28 cellular contexts compared by ENCODE assay signal in the genomic region with DNA sequence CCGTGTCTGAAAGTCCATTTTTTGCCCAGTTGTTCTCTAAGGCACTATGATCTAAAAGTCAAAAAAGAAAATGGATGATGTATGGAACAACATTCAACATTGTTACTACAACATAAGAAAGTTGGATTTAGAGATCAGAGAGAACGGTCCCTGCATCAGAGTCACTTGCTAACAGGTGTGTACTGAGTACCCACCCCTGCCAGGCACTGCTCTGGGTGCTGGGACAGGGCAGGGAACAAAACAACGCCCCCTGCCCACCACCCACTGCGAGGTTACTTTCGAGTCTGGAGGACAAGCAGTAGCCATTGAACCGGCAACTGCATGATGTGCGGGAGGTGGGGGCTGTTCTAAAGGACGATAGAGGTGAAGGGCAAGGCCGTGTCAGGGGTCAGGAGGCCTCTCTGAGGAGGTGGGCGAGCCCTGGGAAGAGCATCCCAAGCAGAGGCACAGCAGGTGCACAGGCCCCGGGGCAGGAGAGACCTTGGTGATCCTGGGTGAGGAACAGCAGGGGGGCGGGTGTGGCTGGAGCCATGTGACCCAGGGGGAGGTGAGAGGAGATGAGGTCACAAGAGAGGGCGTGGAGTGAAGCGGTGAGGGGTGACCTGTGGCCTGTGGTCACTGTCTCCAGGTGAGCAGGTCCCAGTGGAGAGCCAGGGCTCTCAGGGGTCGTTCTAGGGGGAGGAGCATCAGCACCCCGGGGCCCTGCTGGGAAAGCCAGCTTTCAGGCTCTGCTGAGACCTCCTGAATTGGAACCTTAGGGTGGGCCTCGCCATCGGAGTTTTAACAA.
DNase-seq lines count a peak whose midpoint lies in the region; ATAC-seq and TF ChIP-seq lines count a peak whose summit lies in the region.
"Had no signal": no experiment of that assay in that cellular context is flagged by ENCODE, and none has a peak within 500 bp of the region (broad histone marks: within the 10 kb centered on the region; RNA-seq: fewer than 3 reads in every experiment).

No MANE protein-coding gene starts in this region.

- no peaks in the 10 kb centered on the region for H3K36me3 ChIP-seq in BLaER1
- no peaks in the 10 kb centered on the region for H3K36me3 ChIP-seq in CD4-positive, alpha-beta memory T cell (ENCODE audit: insufficient read depth, low read length)
- H3K36me3 ChIP-seq: BE2C, breast epithelium, left ventricle myocardium inferior, neutrophil, Peyer's patch, transverse colon had no signal

- CTCF ChIA-PET in activated B cell treated with CpG ODN at 0.5 μM for 24 hours (lab: Charles Lee), result no interaction called here
- CTCF ChIA-PET in CD4-positive, alpha-beta memory T cell (lab: Charles Lee; ENCODE audit: partially characterized antibody), result no interaction called here

- H3K9ac ChIP-seq in BLaER1, result no peak overlapping the region

- no peak overlapping the region for H3K27ac ChIP-seq in BLaER1
- no peak overlapping the region for H3K27ac ChIP-seq in CD4-positive, alpha-beta memory T cell (ENCODE audit: low read depth, low read length)
- H3K27ac ChIP-seq: breast epithelium, left ventricle myocardium inferior, neutrophil, Peyer's patch, transverse colon had no signal

- peaks cover 27% of the 10 kb centered on the region for H3K4me1 ChIP-seq in BLaER1
- H3K4me1 ChIP-seq in CD4-positive, alpha-beta memory T cell (ENCODE audit: insufficient read depth, low read length), result no peaks in the 10 kb centered on the region
- H3K4me1 ChIP-seq: breast epithelium, Peyer's patch, transverse colon had no signal

- H3K27me3 Mint-ChIP-seq in activated B cell treated with CpG ODN at 0.5 μM for 24 hours (no peaks in the 10 kb centered on the region), naive B cell (peaks cover 4 to 17% (median 8%) of the 10 kb centered on the region in 3 donors)
- H3K27me3 Mint-ChIP-seq in CD4-positive, alpha-beta memory T cell, result peaks cover 10 to 15% of the 10 kb centered on the region in 2 donors
- H3K27me3 Mint-ChIP-seq: progenitor cell of endocrine pancreas had no signal

- H3K4me3 ChIP-seq in BLaER1, result no peak overlapping the region
- H3K4me3 ChIP-seq in CD4-positive, alpha-beta memory T cell (ENCODE audit: low read length in 2 of 2), result no peak overlapping the region
- H3K4me3 ChIP-seq: breast epithelium, left ventricle myocardium inferior, Peyer's patch, transverse colon had no signal

- no peaks in the 10 kb centered on the region for H3K9me3 ChIP-seq in BLaER1
- no peaks in the 10 kb centered on the region for H3K9me3 ChIP-seq in CD4-positive, alpha-beta memory T cell (ENCODE audit: control insufficient read depth in 1 of 2, low read length in 2 of 2)
- H3K9me3 ChIP-seq: BE2C, breast epithelium, neutrophil, Peyer's patch, transverse colon had no signal

- no peaks in the 10 kb centered on the region for H4K20me1 ChIP-seq in BLaER1

- peak; percentile 58 for DNase-seq in GM13976 (ENCODE audit: low spot score)
- no peak for DNase-seq in activated B cell treated with CpG ODN at 0.5 μM for 24 hours
- peak; percentile 24 for DNase-seq in naive B cell
- no peak for DNase-seq in CD4-positive, alpha-beta memory T cell
- DNase-seq in NCI-H1417 treated with DMSO at 0.1 percent for 48 hours (lab: John Stamatoyannopoulos, UW), result no peak
- DNase-seq in NCI-H524 treated with DMSO at 0.1 percent for 48 hours (lab: John Stamatoyannopoulos, UW), result no peak
- DNase-seq: activated CD8-positive, alpha-beta T cell treated with anti-CD3 and anti-CD28 coated beads, Interleukin-2, amount 10 ng/mL, durations not matched to agents 7 days and 5 days; activated T-cell treated with anti-CD3 and anti-CD28 coated beads for 4 hours; anterior cingulate cortex; BE2C; DMS153; GOT3; KG1; left ventricle myocardium inferior; NCI-H1417; NCI-H2081 treated with DMSO at 0.1 percent for 48 hours; NCI-H2227 treated with DMSO at 0.1 percent for 48 hours; SHP77 treated with DMSO at 0.1 percent for 48 hours; stimulated activated CD4-positive, alpha-beta T cell treated with anti-CD3 and anti-CD28 coated beads, Interleukin-4, amount 100 ng/mL, for 1 hour; transverse colon had no signal

- intact Hi-C loops in activated B cell treated with CpG ODN at 0.5 μM for 24 hours (cut with micrococcal nuclease), result no loop called here
- intact Hi-C loops in CD4-positive, alpha-beta memory T cell (cut with micrococcal nuclease), result no loop called here

- H3K4me3 Mint-ChIP-seq in activated B cell treated with CpG ODN at 0.5 μM for 24 hours, result no peak overlapping the region
- peak overlapping the region in 5 of 8 donors; percentile 43 to 84 (median 47) for H3K4me3 Mint-ChIP-seq in naive B cell
- no peak overlapping the region for H3K4me3 Mint-ChIP-seq in CD4-positive, alpha-beta memory T cell
- H3K4me3 Mint-ChIP-seq: activated CD8-positive, alpha-beta T cell treated with anti-CD3 and anti-CD28 coated beads, Interleukin-2, amount 10 ng/mL, durations not matched to agents 7 days and 5 days had no signal

- POLR2A ChIA-PET in activated B cell treated with CpG ODN at 0.5 μM for 24 hours (lab: Charles Lee), result no interaction called here
- POLR2A ChIA-PET in CD4-positive, alpha-beta memory T cell (lab: Charles Lee; ENCODE audit: partially characterized antibody), result no interaction called here

- H3K4me1 Mint-ChIP-seq in activated B cell treated with CpG ODN at 0.5 μM for 24 hours, result peaks cover 32% of the 10 kb centered on the region
- H3K4me1 Mint-ChIP-seq in naive B cell, result peaks cover 27 to 41% (median 30%) of the 10 kb centered on the region in 3 donors
- no peaks in the 10 kb centered on the region for H3K4me1 Mint-ChIP-seq in CD4-positive, alpha-beta memory T cell

- no peaks in the 10 kb centered on the region for H3K27me3 ChIP-seq in BLaER1
- H3K27me3 ChIP-seq in CD4-positive, alpha-beta memory T cell (ENCODE audit: insufficient read depth, low read length), result no peaks in the 10 kb centered on the region
- H3K27me3 ChIP-seq: BE2C, breast epithelium, Peyer's patch had no signal

- TF ChIP-seq CTCF in GM13976 (IDR thresholded peaks at IDR 0.05; ENCODE audit: borderline replicate concordance, control extremely low read depth, extremely low read depth, insufficient read depth, missing control alignments) (no peak), activated B cell treated with CpG ODN at 0.5 μM for 24 hours (IDR thresholded peaks at IDR 0.05) (no peak)

- peak overlapping the region; percentile 25 for H3K4me2 ChIP-seq in BLaER1

- H3K9me3 Mint-ChIP-seq in activated B cell treated with CpG ODN at 0.5 μM for 24 hours, result no peaks in the 10 kb centered on the region
- peaks cover 0 to 2% (median 0%) of the 10 kb centered on the region in 7 donors for H3K9me3 Mint-ChIP-seq in naive B cell
- no peaks in the 10 kb centered on the region for H3K9me3 Mint-ChIP-seq in CD4-positive, alpha-beta memory T cell
- H3K9me3 Mint-ChIP-seq: activated naive CD4-positive, alpha-beta T cell treated with anti-CD3 and anti-CD28 coated beads, Interleukin-2, amount 50 U/mL, for 72 hours had no signal

- H3K27ac Mint-ChIP-seq in activated B cell treated with CpG ODN at 0.5 μM for 24 hours (no peak overlapping the region), naive B cell (peak overlapping the region in 5 of 6 donors; percentile 56 to 89 (median 72))
- no peak overlapping the region for H3K27ac Mint-ChIP-seq in CD4-positive, alpha-beta memory T cell
- H3K27ac Mint-ChIP-seq: activated CD8-positive, alpha-beta T cell treated with anti-CD3 and anti-CD28 coated beads, Interleukin-2, amount 10 ng/mL, durations not matched to agents 7 days and 5 days had no signal

- in situ Hi-C loops in GM13976 (cut with MboI; ENCODE audit: low sequenced_read_pairs, unreplicated experiment), result no loop called here

- ATAC-seq in activated B cell treated with CpG ODN at 0.5 μM for 24 hours (ENCODE audit: low read depth) (peak; percentile 87), naive B cell (ENCODE audit: low read depth in 2 of 2) (peak; percentile 67 to 80), HG03469 (IDR thresholded peaks at IDR 0.05; ENCODE audit: unreplicated experiment) (no peak)
- ATAC-seq: activated CD8-positive, alpha-beta T cell treated with anti-CD3 and anti-CD28 coated beads, Interleukin-2, amount 10 ng/mL, durations not matched to agents 7 days and 5 days; activated naive CD4-positive, alpha-beta T cell treated with anti-CD3 and anti-CD28 coated beads, Interleukin-2, amount 50 U/mL, for 72 hours; sciatic nerve had no signal

- H3K36me3 Mint-ChIP-seq in activated B cell treated with CpG ODN at 0.5 μM for 24 hours (ENCODE audit: low read depth) (no peaks in the 10 kb centered on the region), naive B cell (no peaks in the 10 kb centered on the region)
- no peaks in the 10 kb centered on the region for H3K36me3 Mint-ChIP-seq in CD4-positive, alpha-beta memory T cell
- H3K36me3 Mint-ChIP-seq: activated naive CD4-positive, alpha-beta T cell treated with anti-CD3 and anti-CD28 coated beads, Interleukin-2, amount 50 U/mL, for 72 hours had no signal

Comparison
In these comparisons a context has a peak if more than half of its experiments do, and no peak if none do; other contexts are left out.
1. DNase-seq: peak in GM13976 (single experiment) and naive B cell (single experiment); none in activated B cell treated with CpG ODN at 0.5 μM for 24 hours (single experiment), CD4-positive, alpha-beta memory T cell (0 of 5), NCI-H1417 treated with DMSO at 0.1 percent for 48 hours (single experiment) and NCI-H524 treated with DMSO at 0.1 percent for 48 hours (single experiment).
2. H3K27ac Mint-ChIP-seq: peak in naive B cell (5 of 6); none in activated B cell treated with CpG ODN at 0.5 μM for 24 hours (single experiment) and CD4-positive, alpha-beta memory T cell (0 of 7).
3. H3K4me3 Mint-ChIP-seq: peak in naive B cell (5 of 8); none in activated B cell treated with CpG ODN at 0.5 μM for 24 hours (single experiment) and CD4-positive, alpha-beta memory T cell (0 of 8).